Comparison of ENCODE assay signal across 28 cellular contexts in the genomic region with DNA sequence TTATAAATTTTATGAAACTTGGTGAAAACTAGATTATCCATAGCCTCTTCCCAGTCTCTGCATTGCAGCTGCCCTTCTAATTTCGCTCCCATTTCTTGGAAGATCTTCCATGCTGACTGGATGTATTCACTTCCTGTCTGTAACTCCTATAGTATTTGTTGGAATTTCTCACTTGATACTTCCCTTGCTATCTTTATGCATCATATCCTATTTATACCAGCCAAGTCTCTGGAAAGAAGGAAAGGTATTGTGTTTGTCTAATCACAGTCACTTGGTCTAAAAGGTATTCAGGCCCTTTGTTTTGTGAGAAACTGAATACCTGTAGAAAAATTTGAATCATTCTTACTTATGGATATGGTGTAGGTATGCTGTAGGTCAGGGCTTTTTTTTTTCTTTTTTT.
"Had no signal": no experiment of that assay in that cellular context is flagged by ENCODE, and none has a peak within 500 bp of the region (broad histone marks: within the 10 kb centered on the region; RNA-seq: fewer than 3 reads in every experiment).

No MANE protein-coding gene starts in this region.

- H3K4me3 ChIP-seq: adrenal gland, body of pancreas, PC-9, SJCRH30, SK-N-MC had no signal

- H3K4me2 ChIP-seq: KMS-11, PC-9 had no signal

- H3K4me1 Mint-ChIP-seq: activated CD4-positive, alpha-beta T cell treated with anti-CD3 and anti-CD28 coated beads for 36 hours; activated CD4-positive, alpha-beta T cell treated with anti-CD3 and anti-CD28 coated beads, Interleukin-2, amount 10 ng/mL, durations not matched to agents 7 days and 5 days had no signal

- H3K4me1 ChIP-seq: adrenal gland, body of pancreas, SJCRH30 had no signal

- H3K9ac ChIP-seq: KMS-11 had no signal

- H3K36me3 ChIP-seq: adrenal gland, SJCRH30, WERI-Rb-1 had no signal

- H2AFZ ChIP-seq: PC-9 had no signal

- H3K27ac ChIP-seq: adrenal gland, body of pancreas, KMS-11, PC-9, SJCRH30, SK-N-MC, WERI-Rb-1 had no signal

- H3K4me3 Mint-ChIP-seq: activated CD4-positive, alpha-beta T cell treated with anti-CD3 and anti-CD28 coated beads for 36 hours; activated CD4-positive, alpha-beta T cell treated with anti-CD3 and anti-CD28 coated beads, Interleukin-2, amount 10 ng/mL, durations not matched to agents 7 days and 5 days; activated CD8-positive, alpha-beta T cell treated with anti-CD3 and anti-CD28 coated beads, Interleukin-2, amount 10 ng/mL, durations not matched to agents 7 days and 5 days; activated naive CD4-positive, alpha-beta T cell treated with anti-CD3 and anti-CD28 coated beads for 36 hours; activated T-cell treated with anti-CD3 and anti-CD28 coated beads, Interleukin-2, amount 50 U/mL, for 24 hours had no signal

- DNase-seq: activated CD4-positive, alpha-beta T cell treated with anti-CD3 and anti-CD28 coated beads for 36 hours; activated CD4-positive, alpha-beta T cell treated with anti-CD3 and anti-CD28 coated beads, Interleukin-2, amount 10 ng/mL, durations not matched to agents 7 days and 5 days; activated CD4-positive, alpha-beta T cell treated with anti-CD3 and anti-CD28 coated beads, Interleukin-2, amount 50 U/mL, for 48 hours; activated CD8-positive, alpha-beta T cell treated with anti-CD3 and anti-CD28 coated beads, Interleukin-2, amount 10 ng/mL, durations not matched to agents 7 days and 5 days; activated gamma-delta T cell treated with Interleukin-2 at 50 U/mL for 16 hours; activated naive CD4-positive, alpha-beta T cell treated with anti-CD3 and anti-CD28 coated beads for 36 hours; activated T-cell treated with anti-CD3 and anti-CD28 coated beads, Interleukin-2, amount 50 U/mL, for 24 hours; adrenal gland; body of pancreas; central memory CD4-positive, alpha-beta T cell; MM.1S; NCI-H1092 treated with DMSO at 0.1 percent for 48 hours; NCI-H1417; NCI-H146; NCI-H187 treated with DMSO at 0.1 percent for 48 hours; NCI-H2081; NCI-H2171 treated with DMSO at 0.1 percent for 48 hours; NCI-H2227 treated with DMSO at 0.1 percent for 48 hours; NCI-H446; NCI-H524 treated with DMSO at 0.1 percent for 48 hours; PC-9; SJCRH30; T1000; WERI-Rb-1 had no signal

- H3K9me3 ChIP-seq: adrenal gland, body of pancreas, SJCRH30 had no signal

- H3K27ac Mint-ChIP-seq: activated CD4-positive, alpha-beta T cell treated with anti-CD3 and anti-CD28 coated beads for 36 hours; activated CD4-positive, alpha-beta T cell treated with anti-CD3 and anti-CD28 coated beads, Interleukin-2, amount 10 ng/mL, durations not matched to agents 7 days and 5 days; activated CD8-positive, alpha-beta T cell treated with anti-CD3 and anti-CD28 coated beads, Interleukin-2, amount 10 ng/mL, durations not matched to agents 7 days and 5 days; activated naive CD4-positive, alpha-beta T cell treated with anti-CD3 and anti-CD28 coated beads for 36 hours; activated T-cell treated with anti-CD3 and anti-CD28 coated beads, Interleukin-2, amount 50 U/mL, for 24 hours; activated T-helper 2 cell treated with anti-CD3 and anti-CD28 coated beads, Interferon-gamma antibody, Interleukin-2, Interleukin-4, amounts not matched to agents 10 μg/mL and 5 μg/mL and 100 μg/mL, durations not matched to agents 14 hours and 24 hours and 36 hours had no signal

- ATAC-seq: activated CD4-positive, alpha-beta T cell treated with anti-CD3 and anti-CD28 coated beads for 36 hours; activated CD8-positive, alpha-beta T cell treated with anti-CD3 and anti-CD28 coated beads, Interleukin-2, amount 10 ng/mL, durations not matched to agents 7 days and 5 days; activated naive CD4-positive, alpha-beta T cell treated with anti-CD3 and anti-CD28 coated beads, Interleukin-2, amount 50 U/mL, for 72 hours; body of pancreas had no signal

- H3K27me3 ChIP-seq: adrenal gland, body of pancreas, SJCRH30 had no signal

- H3K27me3 Mint-ChIP-seq: activated CD4-positive, alpha-beta T cell treated with anti-CD3 and anti-CD28 coated beads for 36 hours; activated CD4-positive, alpha-beta T cell treated with anti-CD3 and anti-CD28 coated beads, Interleukin-2, amount 10 ng/mL, durations not matched to agents 7 days and 5 days; activated T-cell treated with anti-CD3 and anti-CD28 coated beads, Interleukin-2, amount 50 U/mL, for 24 hours had no signal
